9 cellular contexts compared by ENCODE assay signal in genomic region chr12:11758838-11759509, GRCh38.
A peak's percentile ranks its signal among the peaks of the same experiment; 100 is the strongest.
DNase-seq lines count a peak whose midpoint lies in the region; ATAC-seq and TF ChIP-seq lines count a peak whose summit lies in the region.
"Had no signal": no experiment of that assay in that cellular context is flagged by ENCODE, and none has a peak within 500 bp of the region (broad histone marks: within the 10 kb centered on the region; RNA-seq: fewer than 3 reads in every experiment).

No MANE protein-coding gene starts in this region.

- H4K8ac ChIP-seq in neuronal stem cell (ENCODE audit: low read depth, low read length): no peak overlapping the region

- H3K36me3 ChIP-seq in thyroid gland (peaks cover 0 to 1% of the 10 kb centered on the region in 2 donors), neuronal stem cell (replicated peaks in 1 of 2; ENCODE audit: control insufficient read depth in 2 of 2, insufficient read depth in 2 of 2, low read length in 2 of 2) (peaks cover 0 to 33% of the 10 kb centered on the region in 2 donors)

- peak; percentile 36 to 47 for ATAC-seq in right cardiac atrium

- H3K9me3 ChIP-seq in right cardiac atrium (ENCODE audit: control insufficient read depth, low read length) (no peaks in the 10 kb centered on the region), thyroid gland (no peaks in the 10 kb centered on the region), neuronal stem cell (replicated peaks in 1 of 2; ENCODE audit: control insufficient read depth in 2 of 2, insufficient read depth in 1 of 2, low read depth in 1 of 2, low read length in 2 of 2) (no peaks in the 10 kb centered on the region)

- 12% methylated on average over 10 of the region's 10 CpGs for WGBS in right cardiac atrium
- 65 to 66% methylated on average over 10 of the region's 10 CpGs for WGBS in thyroid gland, 2 donors
- no CpG with 5 or more reads among the region's 10 CpGs for WGBS in neuronal stem cell (ENCODE audit: extremely low coverage in 2 of 2, insufficient read length in 2 of 2, insufficient replicate concordance in 1 of 2), 2 donors

- H3K79me1 ChIP-seq in neuronal stem cell (ENCODE audit: low read depth, low read length): no peaks in the 10 kb centered on the region

- no peak overlapping the region for H2BK12ac ChIP-seq in neuronal stem cell (ENCODE audit: low read length)

- no peak overlapping the region for H2BK15ac ChIP-seq in neuronal stem cell (ENCODE audit: low read length)

- no peak overlapping the region for H2AK5ac ChIP-seq in neuronal stem cell (ENCODE audit: low read depth, low read length)

- no peak for TF ChIP-seq POLR2A in thyroid gland (IDR thresholded peaks at IDR 0.05)

- H3K4me3 ChIP-seq in right cardiac atrium (ENCODE audit: low read length) (no peak overlapping the region), thyroid gland (replicated peaks in 1 of 3) (no peak overlapping the region), neuronal stem cell (ENCODE audit: low read length in 2 of 2) (no peak overlapping the region)

- no peak overlapping the region for H3K23ac ChIP-seq in neuronal stem cell (ENCODE audit: low read depth, low read length, poor library complexity)

- TF ChIP-seq CTCF in thyroid gland (IDR thresholded peaks at IDR 0.05): no peak

- peak overlapping the region; percentile 68 for H3K27ac ChIP-seq in right cardiac atrium (ENCODE audit: low read length)
- H3K27ac ChIP-seq in thyroid gland: peak overlapping the region in 2 of 3 donors; percentile 36 to 37
- no peak overlapping the region for H3K27ac ChIP-seq in neuronal stem cell (replicated peaks; ENCODE audit: low read length)
- H3K27ac ChIP-seq: 22Rv1 had no signal

- H3K4me1 ChIP-seq in right cardiac atrium (ENCODE audit: control insufficient read depth, insufficient read depth, low read length): peaks cover 15% of the 10 kb centered on the region
- H3K4me1 ChIP-seq in thyroid gland: peaks cover 0 to 26% of the 10 kb centered on the region in 2 donors
- peaks cover 2 to 10% of the 10 kb centered on the region in 2 donors for H3K4me1 ChIP-seq in neuronal stem cell (ENCODE audit: control insufficient read depth in 2 of 2, insufficient read depth in 1 of 2, low read depth in 1 of 2, low read length in 2 of 2)

- no peak overlapping the region for H3K4ac ChIP-seq in neuronal stem cell (ENCODE audit: low read length)

- no peak overlapping the region for H3K14ac ChIP-seq in neuronal stem cell (ENCODE audit: low read length)

- H3K4me2 ChIP-seq in neuronal stem cell (ENCODE audit: insufficient read depth, low read length, poor library complexity, severe bottlenecking): no peak overlapping the region

- no peak overlapping the region for H3K18ac ChIP-seq in neuronal stem cell (ENCODE audit: low read length)

- no peak overlapping the region for H2BK5ac ChIP-seq in neuronal stem cell (ENCODE audit: low read length)

- no peak overlapping the region for H2BK120ac ChIP-seq in neuronal stem cell (ENCODE audit: low read depth, low read length)

- H3K27me3 ChIP-seq in right cardiac atrium (ENCODE audit: control insufficient read depth, insufficient read depth): no peaks in the 10 kb centered on the region
- no peaks in the 10 kb centered on the region for H3K27me3 ChIP-seq in thyroid gland
- no peaks in the 10 kb centered on the region for H3K27me3 ChIP-seq in neuronal stem cell (ENCODE audit: control insufficient read depth in 3 of 3, insufficient read depth in 3 of 3, low read depth in 1 of 3, low read length in 3 of 3)

- in situ Hi-C loops in ACHN (cut with HindIII; ENCODE audit: low pct_ligation_motif_present, low pct_unique_long_range_greater_than_20kb, low sequenced_read_pairs): no loop called here

- H2AFZ ChIP-seq in neuronal stem cell (ENCODE audit: low read length): no peak overlapping the region

- intact Hi-C loops in right cardiac atrium (cut with DNase I): no loop called here
- intact Hi-C loops in thyroid gland (cut with DNase I): no loop called here

- no peak overlapping the region for H3K9ac ChIP-seq in neuronal stem cell (ENCODE audit: low read depth, low read length, poor library complexity)

- DNase-seq in SIG-M5 treated with dmso at 0.1 percent for 504 hours (lab: John Stamatoyannopoulos, UW; ENCODE audit: unreplicated experiment) (peak; percentile 75), SIG-M5 (lab: John Stamatoyannopoulos, UW) (no peak), NOMO-1 treated with dmso at 0.1 percent for 144 hours (lab: John Stamatoyannopoulos, UW; ENCODE audit: unreplicated experiment) (peak; percentile 56), right cardiac atrium (peak in 2 of 3 donors; percentile 44 to 47), thyroid gland (no peak), H4 (ENCODE audit: low spot score) (no peak), neuronal stem cell (ENCODE audit: low spot score) (no peak), ACHN (no peak)

- no peak overlapping the region for H4K91ac ChIP-seq in neuronal stem cell (ENCODE audit: low read depth, low read length, poor library complexity)

Comparison
In these comparisons a context has a peak if more than half of its experiments do, and no peak if none do; other contexts are left out.
1. DNase-seq: peak in SIG-M5 treated with dmso at 0.1 percent for 504 hours (single experiment), NOMO-1 treated with dmso at 0.1 percent for 144 hours (single experiment) and right cardiac atrium (2 of 3); none in SIG-M5 (single experiment), thyroid gland (0 of 2), H4 (single experiment), neuronal stem cell (single experiment) and ACHN (single experiment).